ENCODE assay signal across 1 cellular context in the genomic region with DNA sequence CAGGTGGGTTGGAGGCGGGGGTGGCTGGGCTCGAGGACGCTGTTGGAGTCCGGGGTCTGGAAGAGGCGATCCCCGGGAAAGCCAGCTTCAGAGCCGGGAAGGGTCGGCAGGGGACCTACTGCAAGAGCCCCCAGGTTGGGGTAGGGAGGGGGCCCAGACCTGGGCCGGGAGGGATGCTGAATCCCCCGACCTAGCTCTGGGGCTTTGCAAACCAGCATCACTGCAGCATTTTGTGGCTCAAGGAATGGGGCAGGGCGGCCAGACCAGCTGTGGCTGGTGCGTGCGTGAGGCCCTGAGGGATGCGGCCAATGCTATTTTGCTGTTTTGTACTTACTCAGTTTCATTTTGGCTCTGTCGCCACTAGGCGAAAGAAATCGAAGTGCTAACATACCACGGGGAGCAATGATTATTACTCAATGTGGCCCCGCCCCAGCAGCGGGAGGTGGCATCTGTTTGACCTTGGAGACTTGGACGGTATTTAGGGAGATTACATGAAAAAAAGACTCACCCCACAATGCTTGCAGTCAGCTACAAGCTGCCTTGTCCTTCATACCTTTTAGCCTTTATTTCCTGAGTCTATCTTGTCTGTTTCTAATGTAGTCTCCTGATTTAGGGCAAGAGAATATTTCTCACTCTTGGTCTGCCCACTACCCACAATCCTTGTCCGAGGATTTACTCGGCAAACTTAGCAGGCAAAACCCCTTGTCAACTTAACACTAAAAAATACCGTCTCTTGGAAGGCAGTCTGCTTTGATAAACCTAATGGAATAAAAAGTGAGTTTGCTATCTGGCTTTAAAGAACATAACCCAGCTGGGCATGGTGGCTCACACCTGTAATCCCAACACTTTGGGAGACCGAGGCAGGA.
TF ChIP-seq lines count a peak whose summit lies in the region.

No MANE protein-coding gene starts in this region.

TF ChIP-seq in HepG2, 621 proteins besides CTCF, POLR2A, EP300 and RAD21 (continued from another document and continues in another):
- TF ChIP-seq FUBP1 (CRISPR knock-in tag; IDR thresholded peaks at IDR 0.05; ENCODE audit: borderline replicate concordance) (no peak), ZNF629 (CRISPR knock-in tag; conservative IDR thresholded peaks at IDR 0.05) (no peak), FOXJ3 (CRISPR knock-in tag; IDR thresholded peaks at IDR 0.05; ENCODE audit: borderline replicate concordance) (no peak), ZNF530 (CRISPR knock-in tag; IDR thresholded peaks at IDR 0.05; ENCODE audit: low read depth) (no peak), ZNF44 (CRISPR knock-in tag; IDR thresholded peaks at IDR 0.05) (no peak), CBX1 (IDR thresholded peaks at IDR 0.05; ENCODE audit: low read depth) (no peak), SRSF1 (optimal IDR thresholded peaks at IDR 0.05; ENCODE audit: low read depth, low read length) (no peak), TSC22D2 (CRISPR knock-in tag; IDR thresholded peaks at IDR 0.05; ENCODE audit: borderline replicate concordance) (no peak), ZXDC (CRISPR knock-in tag; IDR thresholded peaks at IDR 0.05) (no peak), ZNF275 (CRISPR knock-in tag; IDR thresholded peaks at IDR 0.05; ENCODE audit: borderline replicate concordance) (no peak), RFXAP (CRISPR knock-in tag; IDR thresholded peaks at IDR 0.05; ENCODE audit: borderline replicate concordance) (no peak), WIZ (CRISPR knock-in tag; IDR thresholded peaks at IDR 0.05) (no peak), ZNF777 (CRISPR knock-in tag; IDR thresholded peaks at IDR 0.05) (peak; percentile 81), ZNF570 (CRISPR knock-in tag; IDR thresholded peaks at IDR 0.05; ENCODE audit: borderline replicate concordance) (no peak), NRL (CRISPR knock-in tag; IDR thresholded peaks at IDR 0.05; ENCODE audit: borderline replicate concordance) (no peak), SMC3 (IDR thresholded peaks at IDR 0.05; ENCODE audit: low read length) (no peak), NR2F1 (CRISPR knock-in tag; IDR thresholded peaks at IDR 0.05) (no peak), ZNF441 (CRISPR knock-in tag; IDR thresholded peaks at IDR 0.05; ENCODE audit: borderline replicate concordance) (no peak), ZNF333 (CRISPR knock-in tag; IDR thresholded peaks at IDR 0.05; ENCODE audit: borderline replicate concordance) (no peak), RBAK (CRISPR knock-in tag; IDR thresholded peaks at IDR 0.05) (no peak), ZNF670 (CRISPR knock-in tag; IDR thresholded peaks at IDR 0.05; ENCODE audit: borderline replicate concordance) (0 out of 2 replicates have a peak, but pooled peaks have one; percentile 46), REST (IDR thresholded peaks at IDR 0.05; ENCODE audit: borderline replicate concordance in 1 of 2, low read depth in 1 of 2, low read length in 2 of 2) (no peak), ZSCAN22 (CRISPR knock-in tag; IDR thresholded peaks at IDR 0.05) (no peak), THAP11 (CRISPR knock-in tag; IDR thresholded peaks at IDR 0.05) (peak; percentile 61), SMAD9 (CRISPR knock-in tag; IDR thresholded peaks at IDR 0.05) (no peak), RCOR2 (CRISPR knock-in tag; IDR thresholded peaks at IDR 0.05) (no peak), ZFAT (CRISPR knock-in tag; conservative IDR thresholded peaks at IDR 0.05) (no peak), NFE2 (CRISPR knock-in tag; IDR thresholded peaks at IDR 0.05) (no peak), KDM5A (IDR thresholded peaks at IDR 0.05; ENCODE audit: borderline replicate concordance, low read length) (no peak), ZNF562 (CRISPR knock-in tag; IDR thresholded peaks at IDR 0.05; ENCODE audit: borderline replicate concordance) (no peak), ZNF740 (CRISPR knock-in tag; IDR thresholded peaks at IDR 0.05) (no peak), ATF1 (CRISPR knock-in tag; IDR thresholded peaks at IDR 0.05) (0 out of 2 replicates have a peak, but pooled peaks have one; percentile 8), HDAC6 (IDR thresholded peaks at IDR 0.05; ENCODE audit: low read depth, low read length) (no peak), ZBTB1 (CRISPR knock-in tag; IDR thresholded peaks at IDR 0.05; ENCODE audit: borderline replicate concordance) (no peak), ETV5 (CRISPR knock-in tag; IDR thresholded peaks at IDR 0.05; ENCODE audit: borderline replicate concordance) (peak; percentile 25)
- TF ChIP-seq, protein P1, sequence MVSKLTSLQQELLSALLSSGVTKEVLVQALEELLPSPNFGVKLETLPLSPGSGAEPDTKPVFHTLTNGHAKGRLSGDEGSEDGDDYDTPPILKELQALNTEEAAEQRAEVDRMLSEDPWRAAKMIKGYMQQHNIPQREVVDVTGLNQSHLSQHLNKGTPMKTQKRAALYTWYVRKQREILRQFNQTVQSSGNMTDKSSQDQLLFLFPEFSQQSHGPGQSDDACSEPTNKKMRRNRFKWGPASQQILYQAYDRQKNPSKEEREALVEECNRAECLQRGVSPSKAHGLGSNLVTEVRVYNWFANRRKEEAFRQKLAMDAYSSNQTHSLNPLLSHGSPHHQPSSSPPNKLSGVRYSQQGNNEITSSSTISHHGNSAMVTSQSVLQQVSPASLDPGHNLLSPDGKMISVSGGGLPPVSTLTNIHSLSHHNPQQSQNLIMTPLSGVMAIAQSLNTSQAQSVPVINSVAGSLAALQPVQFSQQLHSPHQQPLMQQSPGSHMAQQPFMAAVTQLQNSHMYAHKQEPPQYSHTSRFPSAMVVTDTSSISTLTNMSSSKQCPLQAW (CRISPR knock-in tag; IDR thresholded peaks at IDR 0.05): no peak
- TF ChIP-seq, protein P2, sequence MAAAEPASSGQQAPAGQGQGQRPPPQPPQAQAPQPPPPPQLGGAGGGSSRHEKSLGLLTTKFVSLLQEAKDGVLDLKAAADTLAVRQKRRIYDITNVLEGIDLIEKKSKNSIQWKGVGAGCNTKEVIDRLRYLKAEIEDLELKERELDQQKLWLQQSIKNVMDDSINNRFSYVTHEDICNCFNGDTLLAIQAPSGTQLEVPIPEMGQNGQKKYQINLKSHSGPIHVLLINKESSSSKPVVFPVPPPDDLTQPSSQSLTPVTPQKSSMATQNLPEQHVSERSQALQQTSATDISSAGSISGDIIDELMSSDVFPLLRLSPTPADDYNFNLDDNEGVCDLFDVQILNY (CRISPR knock-in tag; conservative IDR thresholded peaks at IDR 0.05): no peak
- TF ChIP-seq, protein P3, sequence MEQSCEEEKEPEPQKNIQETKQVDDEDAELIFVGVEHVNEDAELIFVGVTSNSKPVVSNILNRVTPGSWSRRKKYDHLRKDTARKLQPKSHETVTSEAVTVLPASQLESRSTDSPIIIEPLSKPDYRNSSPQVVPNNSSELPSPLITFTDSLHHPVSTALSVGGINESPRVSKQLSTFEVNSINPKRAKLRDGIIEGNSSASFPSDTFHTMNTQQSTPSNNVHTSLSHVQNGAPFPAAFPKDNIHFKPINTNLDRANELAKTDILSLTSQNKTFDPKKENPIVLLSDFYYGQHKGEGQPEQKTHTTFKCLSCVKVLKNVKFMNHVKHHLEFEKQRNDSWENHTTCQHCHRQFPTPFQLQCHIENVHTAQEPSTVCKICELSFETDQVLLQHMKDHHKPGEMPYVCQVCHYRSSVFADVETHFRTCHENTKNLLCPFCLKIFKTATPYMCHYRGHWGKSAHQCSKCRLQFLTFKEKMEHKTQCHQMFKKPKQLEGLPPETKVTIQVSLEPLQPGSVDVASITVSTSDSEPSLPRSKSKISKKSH (CRISPR knock-in tag; IDR thresholded peaks at IDR 0.05; ENCODE audit: borderline replicate concordance): no peak; the same call in 1 of the 2 replicates
- TF ChIP-seq, protein P4, sequence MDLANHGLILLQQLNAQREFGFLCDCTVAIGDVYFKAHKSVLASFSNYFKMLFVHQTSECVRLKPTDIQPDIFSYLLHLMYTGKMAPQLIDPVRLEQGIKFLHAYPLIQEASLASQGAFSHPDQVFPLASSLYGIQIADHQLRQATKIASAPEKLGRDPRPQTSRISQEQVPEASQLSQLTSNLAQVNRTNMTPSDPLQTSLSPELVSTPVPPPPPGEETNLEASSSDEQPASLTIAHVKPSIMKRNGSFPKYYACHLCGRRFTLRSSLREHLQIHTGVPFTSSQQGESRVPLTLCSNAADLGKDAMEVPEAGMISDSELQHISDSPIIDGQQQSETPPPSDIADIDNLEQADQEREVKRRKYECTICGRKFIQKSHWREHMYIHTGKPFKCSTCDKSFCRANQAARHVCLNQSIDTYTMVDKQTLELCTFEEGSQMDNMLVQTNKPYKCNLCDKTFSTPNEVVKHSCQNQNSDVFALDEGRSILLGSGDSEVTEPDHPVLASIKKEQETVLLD (CRISPR knock-in tag; IDR thresholded peaks at IDR 0.05; ENCODE audit: low read depth): no peak
- TF ChIP-seq, protein P5, sequence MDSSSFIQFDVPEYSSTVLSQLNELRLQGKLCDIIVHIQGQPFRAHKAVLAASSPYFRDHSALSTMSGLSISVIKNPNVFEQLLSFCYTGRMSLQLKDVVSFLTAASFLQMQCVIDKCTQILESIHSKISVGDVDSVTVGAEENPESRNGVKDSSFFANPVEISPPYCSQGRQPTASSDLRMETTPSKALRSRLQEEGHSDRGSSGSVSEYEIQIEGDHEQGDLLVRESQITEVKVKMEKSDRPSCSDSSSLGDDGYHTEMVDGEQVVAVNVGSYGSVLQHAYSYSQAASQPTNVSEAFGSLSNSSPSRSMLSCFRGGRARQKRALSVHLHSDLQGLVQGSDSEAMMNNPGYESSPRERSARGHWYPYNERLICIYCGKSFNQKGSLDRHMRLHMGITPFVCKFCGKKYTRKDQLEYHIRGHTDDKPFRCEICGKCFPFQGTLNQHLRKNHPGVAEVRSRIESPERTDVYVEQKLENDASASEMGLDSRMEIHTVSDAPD (CRISPR knock-in tag; IDR thresholded peaks at IDR 0.05): no peak
